Comparison of ENCODE assay signal across 16 cellular contexts in the genomic region with DNA sequence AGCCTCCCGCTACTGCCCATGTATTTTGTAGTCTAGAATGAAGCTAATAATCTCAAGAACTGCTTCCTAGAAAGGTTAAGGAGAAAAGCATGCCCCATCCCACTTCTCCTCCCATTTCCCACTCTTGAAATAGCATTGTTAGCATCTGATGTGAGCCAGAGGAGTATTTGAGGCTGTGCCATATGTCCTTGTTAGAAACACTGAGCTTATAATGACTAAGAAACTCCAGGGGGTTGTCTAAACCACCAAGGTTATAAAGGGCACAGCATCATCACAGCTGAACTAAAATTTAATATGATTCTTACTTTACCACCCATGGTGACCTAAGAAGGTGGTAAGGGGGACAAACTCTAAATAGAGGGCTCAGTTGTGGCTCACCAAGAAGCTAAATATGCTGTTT. TPM values are rescaled to one million over a fixed set of nuclear protein-coding genes. Genes with fewer than 3 reads are reported as not detected.
DNase-seq lines count a peak whose midpoint lies in the region; TF ChIP-seq lines count a peak whose summit lies in the region.
"Had no signal": no experiment of that assay in that cellular context is flagged by ENCODE, and none has a peak within 500 bp of the region (broad histone marks: within the 10 kb centered on the region; RNA-seq: fewer than 3 reads in every experiment).

No MANE protein-coding gene starts in this region.

- H3K27me3 ChIP-seq in right atrium auricular region (no peaks in the 10 kb centered on the region), SJSA1 (replicated peaks) (no peaks in the 10 kb centered on the region)

- H3K27ac ChIP-seq in right atrium auricular region (peak overlapping the region; percentile 41 to 77), SJSA1 (peak overlapping the region; percentile 21)

- no peaks in the 10 kb centered on the region for H3K36me3 ChIP-seq in right atrium auricular region
- no peaks in the 10 kb centered on the region for H3K36me3 ChIP-seq in SJSA1

- DNase-seq in right atrium auricular region (ENCODE audit: low spot score), result no peak
- no peak for DNase-seq in cardiac septum (ENCODE audit: low spot score)
- peak in 1 of 2 experiments; percentile 58 for DNase-seq in SJSA1 (ENCODE audit: low read depth in 1 of 2, low spot score in 2 of 2)
- peak; percentile 24 for DNase-seq in hepatic stellate cell (ENCODE audit: low spot score)
- no peak for DNase-seq in head of caudate nucleus
- DNase-seq in amygdala (lab: John Stamatoyannopoulos, UW), result no peak
- no peak for DNase-seq in activated T-helper 2 cell treated with anti-CD3 and anti-CD28 coated beads, Interferon-gamma antibody, Interleukin-2, Interleukin-4, amounts not matched to agents 10 μg/mL and 5 μg/mL and 100 μg/mL, durations not matched to agents 14 hours and 24 hours and 36 hours (ENCODE audit: low spot score)
- DNase-seq in effector CD4-positive, alpha-beta T cell, result no peak
- DNase-seq: activated T-cell treated with anti-CD3 and anti-CD28 coated beads, Interleukin-2, amount 50 U/mL, for 48 hours; C1 segment of cervical spinal cord; NCI-H446 treated with DMSO at 0.1 percent for 48 hours; stimulated activated CD4-positive, alpha-beta T cell treated with anti-CD3 and anti-CD28 coated beads, Interleukin-4, amount 100 ng/mL, for 1 hour; substantia nigra had no signal

- H3K4me1 Mint-ChIP-seq in activated T-helper 2 cell treated with anti-CD3 and anti-CD28 coated beads, Interferon-gamma antibody, Interleukin-2, Interleukin-4, amounts not matched to agents 10 μg/mL and 5 μg/mL and 100 μg/mL, durations not matched to agents 14 hours and 24 hours and 36 hours (ENCODE audit: low read depth), result no peaks in the 10 kb centered on the region
- H3K4me1 Mint-ChIP-seq: central memory CD8-positive, alpha-beta T cell had no signal

- intact Hi-C loops in cardiac septum (cut with DNase I), result no loop called here
- intact Hi-C loops in head of caudate nucleus (cut with DNase I), result no loop called here
- intact Hi-C loops in activated T-helper 2 cell treated with anti-CD3 and anti-CD28 coated beads, Interferon-gamma antibody, Interleukin-2, Interleukin-4, amounts not matched to agents 10 μg/mL and 5 μg/mL and 100 μg/mL, durations not matched to agents 14 hours and 24 hours and 36 hours (cut with micrococcal nuclease), result no loop called here

- H3K4me3 ChIP-seq in right atrium auricular region, result no peak overlapping the region
- no peak overlapping the region for H3K4me3 ChIP-seq in SJSA1
- H3K4me3 ChIP-seq: lung had no signal

- no peaks in the 10 kb centered on the region for H3K27me3 Mint-ChIP-seq in activated T-helper 2 cell treated with anti-CD3 and anti-CD28 coated beads, Interferon-gamma antibody, Interleukin-2, Interleukin-4, amounts not matched to agents 10 μg/mL and 5 μg/mL and 100 μg/mL, durations not matched to agents 14 hours and 24 hours and 36 hours (ENCODE audit: low read depth)
- H3K27me3 Mint-ChIP-seq: central memory CD8-positive, alpha-beta T cell had no signal

- H3K9me3 Mint-ChIP-seq in activated T-helper 2 cell treated with anti-CD3 and anti-CD28 coated beads, Interferon-gamma antibody, Interleukin-2, Interleukin-4, amounts not matched to agents 10 μg/mL and 5 μg/mL and 100 μg/mL, durations not matched to agents 14 hours and 24 hours and 36 hours, result peaks cover 7% of the 10 kb centered on the region

- no peak for TF ChIP-seq CTCF in right atrium auricular region (IDR thresholded peaks at IDR 0.05)

- no peak overlapping the region for H3K4me3 Mint-ChIP-seq in activated T-helper 2 cell treated with anti-CD3 and anti-CD28 coated beads, Interferon-gamma antibody, Interleukin-2, Interleukin-4, amounts not matched to agents 10 μg/mL and 5 μg/mL and 100 μg/mL, durations not matched to agents 14 hours and 24 hours and 36 hours (ENCODE audit: low read depth)
- H3K4me3 Mint-ChIP-seq: central memory CD8-positive, alpha-beta T cell had no signal

- no peak overlapping the region for H3K27ac Mint-ChIP-seq in activated T-helper 2 cell treated with anti-CD3 and anti-CD28 coated beads, Interferon-gamma antibody, Interleukin-2, Interleukin-4, amounts not matched to agents 10 μg/mL and 5 μg/mL and 100 μg/mL, durations not matched to agents 14 hours and 24 hours and 36 hours

- H3K9me3 ChIP-seq in right atrium auricular region (no peaks in the 10 kb centered on the region), SJSA1 (replicated peaks) (no peaks in the 10 kb centered on the region)

- peaks cover 0 to 25% of the 10 kb centered on the region in 2 donors for H3K4me1 ChIP-seq in right atrium auricular region
- H3K4me1 ChIP-seq in SJSA1 (replicated peaks), result peaks cover 21% of the 10 kb centered on the region

- H3K36me3 Mint-ChIP-seq in activated T-helper 2 cell treated with anti-CD3 and anti-CD28 coated beads, Interferon-gamma antibody, Interleukin-2, Interleukin-4, amounts not matched to agents 10 μg/mL and 5 μg/mL and 100 μg/mL, durations not matched to agents 14 hours and 24 hours and 36 hours (ENCODE audit: low read depth), result no peaks in the 10 kb centered on the region

RNA-seq across cellular contexts. Expression of a gene that starts 16.6 kb away (rescaled TPM):
- total RNA-seq in right atrium auricular region, result not detected
- total RNA-seq in cardiac septum, result 0.11 TPM
- total RNA-seq in SJSA1 (2014; rRNA removed; shearing (Covaris generic)), result not detected in 2 replicates
- total RNA-seq in activated T-helper 2 cell treated with anti-CD3 and anti-CD28 coated beads, Interferon-gamma antibody, Interleukin-2, Interleukin-4, amounts not matched to agents 10 μg/mL and 5 μg/mL and 100 μg/mL, durations not matched to agents 14 hours and 24 hours and 36 hours, result not detected in 2 replicates
- total RNA-seq: H1 had no signal
